In genomic region chr5:78243091-78243490, GRCh38 we compare ENCODE assay signal across 15 cellular contexts. TPM values are rescaled to one million over a fixed set of nuclear protein-coding genes. Genes with fewer than 3 reads are reported as not detected.
DNase-seq lines count a peak whose midpoint lies in the region; ATAC-seq, FAIRE-seq and TF ChIP-seq lines count a peak whose summit lies in the region.
"Had no signal": no experiment of that assay in that cellular context is flagged by ENCODE, and none has a peak within 500 bp of the region (broad histone marks: within the 10 kb centered on the region; RNA-seq: fewer than 3 reads in every experiment).

No MANE protein-coding gene starts in this region.

- H3K27ac ChIP-seq in AG04450 (ENCODE audit: low read depth, low read length), result peak overlapping the region; percentile 66
- peak overlapping the region; percentile 66 for H3K27ac ChIP-seq in GM23248
- H3K27ac ChIP-seq in astrocyte (ENCODE audit: low read depth, low read length), result peak overlapping the region; percentile 31
- peak overlapping the region; percentile 29 for H3K27ac ChIP-seq in endothelial cell of umbilical vein (ENCODE audit: insufficient read depth, low read depth, low read length)
- H3K27ac ChIP-seq in neuronal stem cell (replicated peaks; ENCODE audit: low read length), result no peak overlapping the region
- H3K27ac ChIP-seq: BLaER1 treated with 17β-estradiol and CSF1 and Interleukin-3, amounts not matched to agents 10 nM and 100 nM had no signal

- H3K9me3 Mint-ChIP-seq in astrocyte (ENCODE audit: unreplicated experiment), result no peaks in the 10 kb centered on the region
- H3K9me3 Mint-ChIP-seq: CD4-positive, alpha-beta T cell had no signal

- DNase-seq in AG04450 (ENCODE audit: low read depth, low spot score) (no peak), GM23248 (no peak), astrocyte (ENCODE audit: low read depth) (no peak), endothelial cell of umbilical vein (ENCODE audit: low read depth, low spot score) (no peak), neuronal stem cell (ENCODE audit: low spot score) (no peak), AG20443 (ENCODE audit: low spot score) (no peak), BE2C (no peak)
- DNase-seq: CD4-positive, alpha-beta T cell; DMS79 had no signal

- H3K9me2 ChIP-seq in GM23248 (ENCODE audit: insufficient read depth), result no peaks in the 10 kb centered on the region

- H4K20me1 ChIP-seq in GM23248 (ENCODE audit: insufficient read depth) (peaks cover 7% of the 10 kb centered on the region; the same call in 1 of the 2 replicates), astrocyte (ENCODE audit: insufficient read depth, low read length) (peaks cover 39% of the 10 kb centered on the region), endothelial cell of umbilical vein (replicated peaks; ENCODE audit: control insufficient read depth, extremely low read depth, insufficient read depth, low read length) (no peaks in the 10 kb centered on the region)

- no peak overlapping the region for H3K4me3 Mint-ChIP-seq in astrocyte (ENCODE audit: unreplicated experiment)
- H3K4me3 Mint-ChIP-seq: CD4-positive, alpha-beta T cell had no signal

- H3K4me3 ChIP-seq in AG04450 (ENCODE audit: low read depth, low read length) (no peak overlapping the region), GM23248 (no peak overlapping the region), astrocyte (ENCODE audit: insufficient read depth, low read depth, low read length) (no peak overlapping the region), endothelial cell of umbilical vein (replicated peaks in 1 of 3; ENCODE audit: insufficient read depth in 1 of 3, low read depth in 1 of 3, low read length in 3 of 3) (no peak overlapping the region), neuronal stem cell (ENCODE audit: low read length in 2 of 2) (no peak overlapping the region), BE2C (ENCODE audit: low read depth, low read length) (no peak overlapping the region)
- H3K4me3 ChIP-seq: BLaER1 treated with 17β-estradiol and CSF1 and Interleukin-3, amounts not matched to agents 10 nM and 100 nM; HAP-1 had no signal

- H3K14ac ChIP-seq in neuronal stem cell (ENCODE audit: low read length), result no peak overlapping the region

- H4K91ac ChIP-seq in neuronal stem cell (ENCODE audit: low read depth, low read length, poor library complexity), result no peak overlapping the region

- in situ Hi-C loops in GM23248 (cut with MboI), result no loop called here

- H2AK5ac ChIP-seq in neuronal stem cell (ENCODE audit: low read depth, low read length), result no peak overlapping the region

- no peak overlapping the region for H2BK5ac ChIP-seq in neuronal stem cell (ENCODE audit: low read length)

- 93 to 95% methylated on average over 2 of the region's 2 CpGs for WGBS in GM23248 (ENCODE audit: low coverage in 1 of 2, low lambda C conversion rate in 2 of 2, missing lambda C conversion rate in 2 of 2), 2 experiments
- no CpG with 5 or more reads among the region's 2 CpGs for WGBS in neuronal stem cell (ENCODE audit: extremely low coverage in 2 of 2, insufficient read length in 2 of 2, insufficient replicate concordance in 1 of 2), 2 donors

- H3K27me3 ChIP-seq in AG04450 (ENCODE audit: control insufficient read depth, insufficient read depth, low read length), result no peaks in the 10 kb centered on the region
- no peaks in the 10 kb centered on the region for H3K27me3 ChIP-seq in GM23248 (replicated peaks; ENCODE audit: insufficient read depth)
- H3K27me3 ChIP-seq in astrocyte (ENCODE audit: insufficient read depth, low read length), result no peaks in the 10 kb centered on the region
- H3K27me3 ChIP-seq in endothelial cell of umbilical vein (ENCODE audit: control insufficient read depth in 2 of 2, insufficient read depth in 2 of 2, low read length in 2 of 2), result no peaks in the 10 kb centered on the region
- H3K27me3 ChIP-seq in neuronal stem cell (ENCODE audit: control insufficient read depth in 3 of 3, insufficient read depth in 3 of 3, low read depth in 1 of 3, low read length in 3 of 3), result no peaks in the 10 kb centered on the region
- no peaks in the 10 kb centered on the region for H3K27me3 ChIP-seq in BE2C
- H3K27me3 ChIP-seq: BLaER1 treated with 17β-estradiol and CSF1 and Interleukin-3, amounts not matched to agents 10 nM and 100 nM had no signal

- POLR2A ChIA-PET in AG04450 (lab: Yijun Ruan, JAX) (no interaction called here), endothelial cell of umbilical vein (lab: Charles Lee) (no interaction called here)

- no peaks in the 10 kb centered on the region for H3K9me1 ChIP-seq in endothelial cell of umbilical vein (replicated peaks; ENCODE audit: control insufficient read depth, extremely low read depth, insufficient read depth, low read length)

- CTCF ChIA-PET in AG04450 (lab: Charles Lee) (interaction anchor here (1.3 kb wide), 1 partner anchor 26 kb away, joined by 3 read pairs; no protein-coding TSS in a partner anchor), endothelial cell of umbilical vein (lab: Charles Lee) (no interaction called here)

- TF ChIP-seq CTCF in AG04450 (IDR thresholded peaks at IDR 0.05; ENCODE audit: low read depth, low read length) (no peak), astrocyte (IDR thresholded peaks at IDR 0.05; ENCODE audit: insufficient read depth, low read depth, low read length) (no peak), endothelial cell of umbilical vein (IDR thresholded peaks at IDR 0.05; ENCODE audit: extremely low read depth in 1 of 2, insufficient read depth in 1 of 2, low read depth in 1 of 2, low read length in 2 of 2) (no peak), BE2C (IDR thresholded peaks at IDR 0.05; ENCODE audit: low read depth, low read length) (no peak)

- FAIRE-seq in astrocyte (lab: Jason Lieb, UNC) (no peak), endothelial cell of umbilical vein (lab: Jason Lieb, UNC) (no peak)
- FAIRE-seq: GM12891, GM19239, H1 had no signal

- dilution Hi-C loops in endothelial cell of umbilical vein (cut with MboI; ENCODE audit: extremely low pct_ligation_motif_present, low sequenced_read_pairs), result no loop called here

- H3K4me1 ChIP-seq in GM23248 (ENCODE audit: insufficient read depth), result peaks cover 14% of the 10 kb centered on the region
- peaks cover 5% of the 10 kb centered on the region for H3K4me1 ChIP-seq in astrocyte (ENCODE audit: insufficient read depth, low read length)
- peaks cover 13% of the 10 kb centered on the region for H3K4me1 ChIP-seq in endothelial cell of umbilical vein (ENCODE audit: control insufficient read depth, extremely low read depth, insufficient read depth, low read length)
- no peaks in the 10 kb centered on the region for H3K4me1 ChIP-seq in neuronal stem cell (ENCODE audit: control insufficient read depth in 2 of 2, insufficient read depth in 1 of 2, low read depth in 1 of 2, low read length in 2 of 2)
- H3K4me1 ChIP-seq in BE2C, result peaks cover 3% of the 10 kb centered on the region
- H3K4me1 ChIP-seq: BLaER1 treated with 17β-estradiol and CSF1 and Interleukin-3, amounts not matched to agents 10 nM and 100 nM; HAP-1 had no signal

- H2AFZ ChIP-seq in GM23248, result no peak overlapping the region
- no peak overlapping the region for H2AFZ ChIP-seq in astrocyte (ENCODE audit: low read depth, low read length)
- H2AFZ ChIP-seq in endothelial cell of umbilical vein (ENCODE audit: low read depth, low read length), result no peak overlapping the region
- no peak overlapping the region for H2AFZ ChIP-seq in neuronal stem cell (ENCODE audit: low read length)

- ATAC-seq in GM18498 (IDR thresholded peaks at IDR 0.05; ENCODE audit: unreplicated experiment), result no peak

- BruUV-seq in endothelial cell of umbilical vein (replicated peaks; lab: Mats Ljungman, UMichigan), result no TSS peak

- intact Hi-C loops in endothelial cell of umbilical vein (cut with micrococcal nuclease), result no loop called here

- H3K27ac Mint-ChIP-seq in astrocyte (ENCODE audit: unreplicated experiment), result no peak overlapping the region
- H3K27ac Mint-ChIP-seq: CD4-positive, alpha-beta T cell had no signal

- no peaks in the 10 kb centered on the region for H3K79me1 ChIP-seq in neuronal stem cell (ENCODE audit: low read depth, low read length)

- no peak for TF ChIP-seq POLR2A in endothelial cell of umbilical vein (IDR thresholded peaks at IDR 0.05; ENCODE audit: low read depth, low read length)

- H3K36me3 ChIP-seq in GM23248 (ENCODE audit: low read depth) (0 out of 2 replicates have a peak, but pooled peaks cover 5% of the 10 kb centered on the region), astrocyte (ENCODE audit: insufficient read depth, low read length) (no peaks in the 10 kb centered on the region), endothelial cell of umbilical vein (ENCODE audit: control insufficient read depth in 2 of 2, extremely low read depth in 1 of 2, insufficient read depth in 2 of 2, low read length in 2 of 2) (peaks cover 0 to 2% of the 10 kb centered on the region in 2 experiments), neuronal stem cell (replicated peaks in 1 of 2; ENCODE audit: control insufficient read depth in 2 of 2, insufficient read depth in 2 of 2, low read length in 2 of 2) (peaks cover 2 to 44% of the 10 kb centered on the region in 2 donors), BE2C (no peaks in the 10 kb centered on the region)

- H4K8ac ChIP-seq in neuronal stem cell (ENCODE audit: low read depth, low read length), result no peak overlapping the region

- H3K18ac ChIP-seq in neuronal stem cell (ENCODE audit: low read length), result no peak overlapping the region

- H2BK12ac ChIP-seq in neuronal stem cell (ENCODE audit: low read length), result no peak overlapping the region

- H3K79me2 ChIP-seq in GM23248 (ENCODE audit: insufficient read depth), result peaks cover 67% of the 10 kb centered on the region
- peaks cover 18% of the 10 kb centered on the region for H3K79me2 ChIP-seq in astrocyte (ENCODE audit: insufficient read depth, low read length)
- H3K79me2 ChIP-seq in endothelial cell of umbilical vein (ENCODE audit: control insufficient read depth, insufficient read depth, low read length), result peaks cover 4% of the 10 kb centered on the region

- peak overlapping the region; percentile 24 for H3K4me2 ChIP-seq in GM23248 (ENCODE audit: unreplicated experiment)
- peak overlapping the region; percentile 28 for H3K4me2 ChIP-seq in astrocyte (ENCODE audit: low read length)
- no peak overlapping the region for H3K4me2 ChIP-seq in endothelial cell of umbilical vein (ENCODE audit: insufficient read depth, low read length)
- H3K4me2 ChIP-seq in neuronal stem cell (ENCODE audit: insufficient read depth, low read length, poor library complexity, severe bottlenecking), result no peak overlapping the region
- H3K4me2 ChIP-seq: BLaER1 treated with 17β-estradiol and CSF1 and Interleukin-3, amounts not matched to agents 10 nM and 100 nM had no signal

- no peak overlapping the region for H2BK15ac ChIP-seq in neuronal stem cell (ENCODE audit: low read length)

- H3F3A ChIP-seq in GM23248 (ENCODE audit: insufficient read depth), result peaks cover 16% of the 10 kb centered on the region

- H3K23ac ChIP-seq in neuronal stem cell (ENCODE audit: low read depth, low read length, poor library complexity), result no peak overlapping the region

- peaks cover 16% of the 10 kb centered on the region for H3K4me1 Mint-ChIP-seq in astrocyte (ENCODE audit: low read depth, unreplicated experiment)

- H3K4ac ChIP-seq in neuronal stem cell (ENCODE audit: low read length), result no peak overlapping the region

- no peak overlapping the region for H3K9ac ChIP-seq in GM23248
- H3K9ac ChIP-seq in astrocyte (ENCODE audit: low read length), result no peak overlapping the region
- no peak overlapping the region for H3K9ac ChIP-seq in endothelial cell of umbilical vein (replicated peaks; ENCODE audit: extremely low read depth, insufficient read depth, low read length)
- H3K9ac ChIP-seq in neuronal stem cell (ENCODE audit: low read depth, low read length, poor library complexity), result no peak overlapping the region
- H3K9ac ChIP-seq: BLaER1 treated with 17β-estradiol and CSF1 and Interleukin-3, amounts not matched to agents 10 nM and 100 nM had no signal

- H3K36me3 Mint-ChIP-seq in astrocyte (ENCODE audit: low read depth, unreplicated experiment), result peaks cover 7% of the 10 kb centered on the region

- H2BK120ac ChIP-seq in neuronal stem cell (ENCODE audit: low read depth, low read length), result no peak overlapping the region

- no peaks in the 10 kb centered on the region for H3K27me3 Mint-ChIP-seq in astrocyte (ENCODE audit: low read depth, unreplicated experiment)
- H3K27me3 Mint-ChIP-seq: CD4-positive, alpha-beta T cell had no signal

- H3K9me3 ChIP-seq in AG04450 (ENCODE audit: control insufficient read depth, insufficient read depth, low read length) (no peaks in the 10 kb centered on the region), GM23248 (ENCODE audit: low read depth) (no peaks in the 10 kb centered on the region), astrocyte (ENCODE audit: insufficient read depth, low read depth, low read length) (no peaks in the 10 kb centered on the region), endothelial cell of umbilical vein (replicated peaks; ENCODE audit: control insufficient read depth, insufficient read depth, low read length) (no peaks in the 10 kb centered on the region), neuronal stem cell (replicated peaks in 1 of 2; ENCODE audit: control insufficient read depth in 2 of 2, insufficient read depth in 1 of 2, low read depth in 1 of 2, low read length in 2 of 2) (peaks cover 0 to 10% of the 10 kb centered on the region in 2 donors), BE2C (no peaks in the 10 kb centered on the region)
- H3K9me3 ChIP-seq: BLaER1 treated with 17β-estradiol and CSF1 and Interleukin-3, amounts not matched to agents 10 nM and 100 nM; HAP-1 had no signal

RNA-seq across cellular contexts. Expression of gene AP3B1, which starts 51.4 kb away (rescaled TPM):
- polyA plus RNA-seq in AG04450 (2011; rRNA removed) (66.1 and 67.0 TPM in 2 replicates), GM23248 (2016; fragmentation: Nextera tagmentation; extraction: Ambion mirVana) (40.3 and 43.3 TPM in 2 replicates), endothelial cell of umbilical vein (29.5 and 31.6 TPM in 2 replicates)
- polyA minus RNA-seq in AG04450 (2011; rRNA and poly(A)+ RNA removed), result 40.5 and 69.9 TPM in 2 replicates
- total RNA-seq in GM23248 (2014; rRNA removed; shearing (Covaris generic)), result 46.7 and 49.7 TPM in 2 replicates
- total RNA-seq in astrocyte (64.8 and 66.8 TPM in 2 replicates), endothelial cell of umbilical vein (46.5 and 46.7 TPM in 2 replicates)
- polyA plus RNA-seq in endothelial cell of umbilical vein (2011; cell fraction: cytosol; rRNA removed), result 34.9 TPM in 2 replicates
- polyA plus RNA-seq in endothelial cell of umbilical vein (2011; cell fraction: nucleus; rRNA removed), result 33.7 and 38.2 TPM in 2 replicates
- polyA plus RNA-seq in endothelial cell of umbilical vein (2012), result 38.0 and 44.7 TPM in 2 replicates
- polyA minus RNA-seq in endothelial cell of umbilical vein, result 59.4 and 62.1 TPM in 2 replicates
- 16.2 TPM for polyA minus RNA-seq in endothelial cell of umbilical vein (2011; cell fraction: cytosol; rRNA and poly(A)+ RNA removed)
- polyA minus RNA-seq in endothelial cell of umbilical vein (2011; cell fraction: nucleus; rRNA and poly(A)+ RNA removed), result 87.4 and 110 TPM in 2 replicates
- 41.5 TPM for polyA plus RNA-seq in neuronal stem cell (2013, experiment 1 of 2)
- polyA plus RNA-seq in neuronal stem cell (2013, experiment 2 of 2), result 42.0 TPM
- 10.9 TPM for polyA plus RNA-seq in BE2C (2012; ENCODE audit: insufficient read depth, insufficient read length, low read depth)

Comparison
In these comparisons a context has a peak if more than half of its experiments do, and no peak if none do; other contexts are left out.
1. H3K4me2 ChIP-seq: peak in GM23248 (single experiment) and astrocyte (single experiment); none in endothelial cell of umbilical vein (single experiment) and neuronal stem cell (single experiment).